In the genomic region with DNA sequence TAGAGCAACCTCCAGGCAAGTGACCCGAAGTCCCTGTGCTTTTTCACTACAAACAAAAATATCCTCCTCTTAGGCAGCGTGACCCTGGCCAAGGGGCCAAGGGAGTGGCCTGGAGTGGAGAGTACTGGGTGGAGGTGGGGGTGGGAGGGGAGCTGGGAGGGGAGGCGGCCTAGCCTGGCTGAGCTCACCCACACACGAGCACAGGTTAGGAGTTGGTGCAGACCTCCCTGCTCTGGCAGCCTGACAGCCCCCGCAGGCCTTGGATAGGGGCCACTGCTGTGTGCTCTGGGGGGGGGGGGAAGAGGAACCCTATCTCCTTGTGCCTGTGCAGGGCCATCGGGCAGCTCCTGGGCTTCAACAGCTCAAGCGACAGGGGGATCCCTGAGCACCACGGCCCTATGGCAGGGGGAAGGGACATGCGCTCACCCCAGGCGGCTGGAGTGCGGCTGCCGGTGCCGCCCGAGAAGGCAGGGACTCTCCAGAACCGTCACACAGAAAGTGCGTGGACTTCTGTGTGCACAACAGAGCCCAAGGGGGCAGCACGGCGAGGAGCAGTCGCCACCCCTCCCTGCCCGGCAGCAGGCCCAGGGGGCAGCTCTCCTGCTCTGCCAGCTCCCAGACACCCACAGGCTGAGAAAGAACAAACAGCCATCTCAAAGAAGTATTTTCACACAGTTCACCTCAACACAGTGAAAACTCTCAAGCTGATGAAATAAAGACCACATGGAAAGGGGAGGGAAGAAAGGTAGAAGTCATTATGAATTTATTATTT, we compare ENCODE assay signal across 1 cellular context.
TF ChIP-seq lines count a peak whose summit lies in the region.

No MANE protein-coding gene starts in this region.

TF ChIP-seq in endothelial cell of umbilical vein, 7 proteins besides CTCF, POLR2A, EP300 and RAD21:
- TF ChIP-seq EZH2 (IDR thresholded peaks at IDR 0.05; ENCODE audit: borderline replicate concordance, low read depth, low read length, severe bottlenecking): no peak
- TF ChIP-seq MYC (IDR thresholded peaks at IDR 0.05; ENCODE audit: low read depth, low read length): no peak
- no peak for TF ChIP-seq JUN (IDR thresholded peaks at IDR 0.05; ENCODE audit: borderline replicate concordance, insufficient read depth, insufficient read length, low read depth)
- TF ChIP-seq FOS (IDR thresholded peaks at IDR 0.05; ENCODE audit: borderline replicate concordance, insufficient read depth, low read length): no peak
- TF ChIP-seq POLR2AphosphoS5 (IDR thresholded peaks at IDR 0.05; ENCODE audit: insufficient read depth, low read depth, low read length): no peak
- TF ChIP-seq, protein P1, sequence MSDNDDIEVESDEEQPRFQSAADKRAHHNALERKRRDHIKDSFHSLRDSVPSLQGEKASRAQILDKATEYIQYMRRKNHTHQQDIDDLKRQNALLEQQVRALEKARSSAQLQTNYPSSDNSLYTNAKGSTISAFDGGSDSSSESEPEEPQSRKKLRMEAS (IDR thresholded peaks at IDR 0.05; ENCODE audit: insufficient read depth, insufficient read length): no peak
- no peak for TF ChIP-seq GATA2 (IDR thresholded peaks at IDR 0.05; ENCODE audit: insufficient read depth, insufficient read length, low read depth, low read length)
